22 cellular contexts compared by ENCODE assay signal in genomic region chr2:223736488-223736887, GRCh38.
DNase-seq lines count a peak whose midpoint lies in the region; ATAC-seq and TF ChIP-seq lines count a peak whose summit lies in the region.
"Had no signal": no experiment of that assay in that cellular context is flagged by ENCODE, and none has a peak within 500 bp of the region (broad histone marks: within the 10 kb centered on the region; RNA-seq: fewer than 3 reads in every experiment).

No MANE protein-coding gene starts in this region.

- no peak for DNase-seq in PC-3
- no peak for DNase-seq in foreskin keratinocyte
- DNase-seq in osteocyte (ENCODE audit: extremely low spot score, unreplicated experiment) = peak; percentile 15
- DNase-seq in islet precursor cell = no peak
- no peak for DNase-seq in naive thymus-derived CD4-positive, alpha-beta T cell
- no peak for DNase-seq in testis
- DNase-seq: AML-193; Caco-2; CD4-positive, alpha-beta memory T cell; GOT3; KG1; MG63; NCI-H1694; NCI-H2029 treated with DMSO at 0.1 percent for 48 hours; NCI-H526; NCI-H82; NK-92 treated with Interleukin-12 subunit alpha and Interleukin-12 subunit beta, amount 100 ng/mL, for 24 hours; RPMI8226; SHP77 had no signal

- intact Hi-C loops in PC-3 (cut with micrococcal nuclease) = no loop called here
- intact Hi-C loops in naive thymus-derived CD4-positive, alpha-beta T cell (cut with micrococcal nuclease) = no loop called here
- intact Hi-C loops in testis (cut with DNase I; ENCODE audit: low total_unique reads) = no loop called here

- H2AFZ ChIP-seq in ACC112 (ENCODE audit: low read length, unreplicated experiment) = no peak overlapping the region
- no peak overlapping the region for H2AFZ ChIP-seq in PC-3 (ENCODE audit: low read length)

- TF ChIP-seq CTCF in PC-3 (conservative IDR thresholded peaks at IDR 0.05; ENCODE audit: low read depth, low read length) (no peak), foreskin keratinocyte (conservative IDR thresholded peaks at IDR 0.05) (no peak), osteocyte (IDR thresholded peaks at IDR 0.05) (no peak), testis (IDR thresholded peaks at IDR 0.05) (no peak)

- TF ChIP-seq POLR2A in testis (IDR thresholded peaks at IDR 0.05) = no peak

- H3K4me2 ChIP-seq in PC-3 (ENCODE audit: low read length) = no peak overlapping the region
- H3K4me2 ChIP-seq: BLaER1 treated with 17β-estradiol and CSF1 and Interleukin-3, amounts not matched to agents 10 nM and 100 nM had no signal

- POLR2A ChIA-PET in PC-3 (lab: Charles Lee; ENCODE audit: unreplicated experiment) = no interaction called here
- POLR2A ChIA-PET in naive thymus-derived CD4-positive, alpha-beta T cell (lab: Charles Lee) = no interaction called here

- no peaks in the 10 kb centered on the region for H3K27me3 Mint-ChIP-seq in osteocyte (ENCODE audit: unreplicated experiment)
- peaks cover 0 to 24% (median 11%) of the 10 kb centered on the region in 5 donors for H3K27me3 Mint-ChIP-seq in naive thymus-derived CD4-positive, alpha-beta T cell

- BruUV-seq in PC-3 (replicated peaks; lab: Mats Ljungman, UMichigan) = no TSS peak

- H3K36me3 ChIP-seq in ACC112 (ENCODE audit: insufficient read depth, low read length) (no peaks in the 10 kb centered on the region), PC-3 (ENCODE audit: low read depth, low read length) (no peaks in the 10 kb centered on the region), testis (ENCODE audit: low read depth, missing control alignments) (no peaks in the 10 kb centered on the region)
- H3K36me3 ChIP-seq in naive thymus-derived CD4-positive, alpha-beta T cell (ENCODE audit: control insufficient read depth in 2 of 3, insufficient read depth in 3 of 3, low read length in 3 of 3) = no peaks in the 10 kb centered on the region
- H3K36me3 ChIP-seq: BLaER1 treated with 17β-estradiol and CSF1 and Interleukin-3, amounts not matched to agents 10 nM and 100 nM; MG63 had no signal

- peaks cover 5% of the 10 kb centered on the region for H3K9me3 Mint-ChIP-seq in osteocyte (ENCODE audit: unreplicated experiment)
- peaks cover 0 to 5% (median 3%) of the 10 kb centered on the region in 11 donors for H3K9me3 Mint-ChIP-seq in naive thymus-derived CD4-positive, alpha-beta T cell

- H3K27ac ChIP-seq in ACC112 (ENCODE audit: low read depth, low read length) (peak overlapping the region; percentile 70), PC-3 (ENCODE audit: low read length) (peak overlapping the region; percentile 43), foreskin keratinocyte (peak overlapping the region; percentile 82), testis (no peak overlapping the region)
- no peak overlapping the region for H3K27ac ChIP-seq in naive thymus-derived CD4-positive, alpha-beta T cell (ENCODE audit: low read depth, low read length)
- H3K27ac ChIP-seq: BLaER1 treated with 17β-estradiol and CSF1 and Interleukin-3, amounts not matched to agents 10 nM and 100 nM had no signal

- H3K9ac ChIP-seq in PC-3 (ENCODE audit: low read length) = no peak overlapping the region
- H3K9ac ChIP-seq: BLaER1 treated with 17β-estradiol and CSF1 and Interleukin-3, amounts not matched to agents 10 nM and 100 nM had no signal

- CTCF ChIA-PET in PC-3 (lab: Charles Lee) = no interaction called here
- CTCF ChIA-PET in naive thymus-derived CD4-positive, alpha-beta T cell (lab: Charles Lee) = no interaction called here

- H3K9me3 ChIP-seq in PC-3 (ENCODE audit: low read length) (no peaks in the 10 kb centered on the region), testis (no peaks in the 10 kb centered on the region)
- H3K9me3 ChIP-seq in naive thymus-derived CD4-positive, alpha-beta T cell (ENCODE audit: control insufficient read depth in 2 of 3, low read length in 3 of 3) = no peaks in the 10 kb centered on the region
- H3K9me3 ChIP-seq: MG63 had no signal

- H3K4me3 ChIP-seq in ACC112 (ENCODE audit: low read depth, low read length) (no peak overlapping the region), PC-3 (ENCODE audit: low read length) (no peak overlapping the region), testis (no peak overlapping the region)
- H3K4me3 ChIP-seq in naive thymus-derived CD4-positive, alpha-beta T cell (ENCODE audit: low read length) = no peak overlapping the region
- H3K4me3 ChIP-seq: BLaER1 treated with 17β-estradiol and CSF1 and Interleukin-3, amounts not matched to agents 10 nM and 100 nM; MG63 had no signal

- H3K79me2 ChIP-seq in ACC112 (ENCODE audit: control insufficient read depth, insufficient read depth, low read length, unreplicated experiment) (no peaks in the 10 kb centered on the region), PC-3 (ENCODE audit: low read length) (no peaks in the 10 kb centered on the region)

- H3K27me3 ChIP-seq in ACC112 (ENCODE audit: insufficient read depth, low read length) (no peaks in the 10 kb centered on the region), PC-3 (ENCODE audit: low read length) (no peaks in the 10 kb centered on the region), foreskin keratinocyte (no peaks in the 10 kb centered on the region), testis (no peaks in the 10 kb centered on the region)
- no peaks in the 10 kb centered on the region for H3K27me3 ChIP-seq in naive thymus-derived CD4-positive, alpha-beta T cell (ENCODE audit: control insufficient read depth in 2 of 2, insufficient read depth in 2 of 2, low read length in 2 of 2)
- H3K27me3 ChIP-seq: BLaER1 treated with 17β-estradiol and CSF1 and Interleukin-3, amounts not matched to agents 10 nM and 100 nM; MG63 had no signal

- 86 to 89% methylated on average over 4 of the region's 4 CpGs for WGBS in testis, 2 donors

- no peaks in the 10 kb centered on the region for H3F3A ChIP-seq in PC-3 (ENCODE audit: low read length, unreplicated experiment)

- ATAC-seq in PC-3 (no peak), foreskin keratinocyte (no peak), HG03460 (IDR thresholded peaks at IDR 0.05; ENCODE audit: unreplicated experiment) (no peak)
- no peak for ATAC-seq in naive thymus-derived CD4-positive, alpha-beta T cell

- no peak overlapping the region for H3K27ac Mint-ChIP-seq in osteocyte (ENCODE audit: unreplicated experiment)
- H3K27ac Mint-ChIP-seq in naive thymus-derived CD4-positive, alpha-beta T cell = no peak overlapping the region

- no peak overlapping the region for H3K4me3 Mint-ChIP-seq in osteocyte (ENCODE audit: unreplicated experiment)
- H3K4me3 Mint-ChIP-seq in naive thymus-derived CD4-positive, alpha-beta T cell = no peak overlapping the region
- H3K4me3 Mint-ChIP-seq: CD4-positive, alpha-beta memory T cell had no signal

- H3K4me1 ChIP-seq in ACC112 (ENCODE audit: control insufficient read depth, insufficient read depth, low read length, unreplicated experiment) (peaks cover 17% of the 10 kb centered on the region), PC-3 (ENCODE audit: insufficient read depth, low read length) (peaks cover 15% of the 10 kb centered on the region), foreskin keratinocyte (peaks cover 3% of the 10 kb centered on the region), testis (no peaks in the 10 kb centered on the region)
- no peaks in the 10 kb centered on the region for H3K4me1 ChIP-seq in naive thymus-derived CD4-positive, alpha-beta T cell (ENCODE audit: control insufficient read depth in 2 of 2, insufficient read depth in 2 of 2, low read length in 2 of 2)

- H3K9me2 ChIP-seq in PC-3 (replicated peaks; ENCODE audit: low read length) = no peaks in the 10 kb centered on the region

- peaks cover 19% of the 10 kb centered on the region for H3K4me1 Mint-ChIP-seq in osteocyte (ENCODE audit: unreplicated experiment)
- H3K4me1 Mint-ChIP-seq in naive thymus-derived CD4-positive, alpha-beta T cell = no peaks in the 10 kb centered on the region
- H3K4me1 Mint-ChIP-seq: CD4-positive, alpha-beta memory T cell had no signal

- H3K36me3 Mint-ChIP-seq in osteocyte (ENCODE audit: unreplicated experiment) = no peaks in the 10 kb centered on the region
- peaks cover 0 to 4% (median 0%) of the 10 kb centered on the region in 5 donors for H3K36me3 Mint-ChIP-seq in naive thymus-derived CD4-positive, alpha-beta T cell
- H3K36me3 Mint-ChIP-seq: CD4-positive, alpha-beta memory T cell had no signal

- H4K20me1 ChIP-seq in PC-3 (ENCODE audit: low read length) = no peaks in the 10 kb centered on the region
- H4K20me1 ChIP-seq: BLaER1 treated with 17β-estradiol and CSF1 and Interleukin-3, amounts not matched to agents 10 nM and 100 nM had no signal

Comparison
In these comparisons a context has a peak if more than half of its experiments do, and no peak if none do; other contexts are left out.
1. H3K27ac ChIP-seq: peak in ACC112 (single experiment), PC-3 (single experiment) and foreskin keratinocyte (single experiment); none in naive thymus-derived CD4-positive, alpha-beta T cell (single experiment) and testis (0 of 2).